ENCODE assay signal across 11 cellular contexts in the genomic region with DNA sequence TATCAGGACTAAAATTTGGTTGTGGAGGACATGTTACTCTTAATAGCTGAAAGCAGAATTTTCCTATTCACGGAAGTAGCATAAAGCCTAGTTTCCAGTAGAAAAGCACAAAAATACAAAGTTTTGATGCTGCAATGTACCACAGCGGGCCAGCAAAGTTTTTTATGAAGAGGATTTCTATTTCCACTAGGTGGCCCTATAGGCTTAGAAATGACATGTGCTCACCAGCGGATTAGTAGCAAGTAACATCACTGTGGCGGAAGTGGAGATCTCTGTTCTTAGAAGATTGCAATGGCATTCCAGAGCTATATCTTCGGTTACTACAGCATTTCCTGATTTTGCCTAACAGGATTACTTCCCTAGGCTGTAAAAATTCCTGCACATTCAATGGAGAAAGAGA.
DNase-seq lines count a peak whose midpoint lies in the region; ATAC-seq and TF ChIP-seq lines count a peak whose summit lies in the region.
"Had no signal": no experiment of that assay in that cellular context is flagged by ENCODE, and none has a peak within 500 bp of the region (broad histone marks: within the 10 kb centered on the region; RNA-seq: fewer than 3 reads in every experiment).

No MANE protein-coding gene starts in this region.

- H3K9me2 ChIP-seq in Loucy (replicated peaks; ENCODE audit: low read depth, low read length): no peaks in the 10 kb centered on the region
- H3K9me2 ChIP-seq in SU-DHL-6 (replicated peaks; ENCODE audit: insufficient read depth, low read length): no peaks in the 10 kb centered on the region

- H3K9ac ChIP-seq in Loucy (ENCODE audit: low read depth, low read length, poor library complexity, severe bottlenecking) (no peak overlapping the region), SU-DHL-6 (ENCODE audit: low read length) (no peak overlapping the region)

- H4K20me1 ChIP-seq in Loucy (ENCODE audit: insufficient read depth, low read length, poor library complexity, severe bottlenecking) (no peaks in the 10 kb centered on the region), SU-DHL-6 (ENCODE audit: low read depth, low read length) (no peaks in the 10 kb centered on the region)

- H3K36me3 ChIP-seq in Loucy (ENCODE audit: insufficient read depth, low read length) (no peaks in the 10 kb centered on the region), SU-DHL-6 (ENCODE audit: low read length) (no peaks in the 10 kb centered on the region)
- H3K36me3 ChIP-seq: tibial nerve had no signal

- DNase-seq in H4 (ENCODE audit: low spot score) (peak; percentile 82), kidney tubule cell (ENCODE audit: low spot score) (peak; percentile 1), NCI-H2107 (lab: John Stamatoyannopoulos, UW) (no peak)
- no peak for DNase-seq in activated naive CD4-positive, alpha-beta T cell (lab: John Stamatoyannopoulos, UW)
- DNase-seq: effector memory CD4-positive, alpha-beta T cell; hippocampal formation had no signal

- H3F3A ChIP-seq in Loucy (ENCODE audit: low read depth) (no peaks in the 10 kb centered on the region), SU-DHL-6 (ENCODE audit: insufficient read depth) (no peaks in the 10 kb centered on the region)

- no peaks in the 10 kb centered on the region for H3K4me1 ChIP-seq in Loucy (ENCODE audit: insufficient read depth, low read length, poor library complexity, severe bottlenecking)
- H3K4me1 ChIP-seq: tibial nerve had no signal

- H3K79me2 ChIP-seq in Loucy (ENCODE audit: insufficient read depth, low read length): no peaks in the 10 kb centered on the region
- no peaks in the 10 kb centered on the region for H3K79me2 ChIP-seq in SU-DHL-6 (ENCODE audit: insufficient read depth, low read length)

- H3K27me3 ChIP-seq in Loucy (ENCODE audit: insufficient read depth, low read length, poor library complexity, severe bottlenecking) (no peaks in the 10 kb centered on the region), SU-DHL-6 (ENCODE audit: low read length) (no peaks in the 10 kb centered on the region)
- H3K27me3 ChIP-seq: tibial nerve had no signal

- ATAC-seq in HG03460 (IDR thresholded peaks at IDR 0.05; ENCODE audit: unreplicated experiment) (no peak), HG03175 (IDR thresholded peaks at IDR 0.05; ENCODE audit: unreplicated experiment) (no peak)

- no peak overlapping the region for H2AFZ ChIP-seq in Loucy (ENCODE audit: low read length)
- peak overlapping the region; percentile 17 for H2AFZ ChIP-seq in SU-DHL-6 (ENCODE audit: low read depth, low read length, severe bottlenecking)

- no peak overlapping the region for H3K27ac ChIP-seq in SU-DHL-6 (ENCODE audit: low read depth, low read length)
- H3K27ac ChIP-seq: tibial nerve had no signal

- H3K4me2 ChIP-seq in Loucy (ENCODE audit: low read depth, low read length, poor library complexity, severe bottlenecking): no peak overlapping the region
- no peak overlapping the region for H3K4me2 ChIP-seq in SU-DHL-6 (ENCODE audit: low read depth, low read length, poor library complexity, severe bottlenecking)

- no peaks in the 10 kb centered on the region; the same call in 1 of the 2 replicates for H3K9me3 ChIP-seq in Loucy (ENCODE audit: insufficient read depth, low read depth, low read length)
- H3K9me3 ChIP-seq in SU-DHL-6 (ENCODE audit: insufficient read depth, low read length): peaks cover 24% of the 10 kb centered on the region; the same call in 1 of the 2 replicates

- TF ChIP-seq CTCF in Loucy (conservative IDR thresholded peaks at IDR 0.05; ENCODE audit: low read length) (peak; percentile 43), SU-DHL-6 (IDR thresholded peaks at IDR 0.05; ENCODE audit: insufficient read depth, low read length, poor library complexity, severe bottlenecking) (no peak)

- H3K4me3 ChIP-seq in Loucy (ENCODE audit: low read length, poor library complexity, severe bottlenecking) (no peak overlapping the region), SU-DHL-6 (ENCODE audit: insufficient read depth, low read length, poor library complexity, severe bottlenecking) (no peak overlapping the region)
- H3K4me3 ChIP-seq: tibial nerve had no signal

Comparison
In these comparisons a context has a peak if more than half of its experiments do, and no peak if none do; other contexts are left out.
1. DNase-seq: peak in H4 (single experiment) and kidney tubule cell (single experiment); none in activated naive CD4-positive, alpha-beta T cell (0 of 4) and NCI-H2107 (single experiment).